1 cellular context compared by ENCODE assay signal in the genomic region with DNA sequence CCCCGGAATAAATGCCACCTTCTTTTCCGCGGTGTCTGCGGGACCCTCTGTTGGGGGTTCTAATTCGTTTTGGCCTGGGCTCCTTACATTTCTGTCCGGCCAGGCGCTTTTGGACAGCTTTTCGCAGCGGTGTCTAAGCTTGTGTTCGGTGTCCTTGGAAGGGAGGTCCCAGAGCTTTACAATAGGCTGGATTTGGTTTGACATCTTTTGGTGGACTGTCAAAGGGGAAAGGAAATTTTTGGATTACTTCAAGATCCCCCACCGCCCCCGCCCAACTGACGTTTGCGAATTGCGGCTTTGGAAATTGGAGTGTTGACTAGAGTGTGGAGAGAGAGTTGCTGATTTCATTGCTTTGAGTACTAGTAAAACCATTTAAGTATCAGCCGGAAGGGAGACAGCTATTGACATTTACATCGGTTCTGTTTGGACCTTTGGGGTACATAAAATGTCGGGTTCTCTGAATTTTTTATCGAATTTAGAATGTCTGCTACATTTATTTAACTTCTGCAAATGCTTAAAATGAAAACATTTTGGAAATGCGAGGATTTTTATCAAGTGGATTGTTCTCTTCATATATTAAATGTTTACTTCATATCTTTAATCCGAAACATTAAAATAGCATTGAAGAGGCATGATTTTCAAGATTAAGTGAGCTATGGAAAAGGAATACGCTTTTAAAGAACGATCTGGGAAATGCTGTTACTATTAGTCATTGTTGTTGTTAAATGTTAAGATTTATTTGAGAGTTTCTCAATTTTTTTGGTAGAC.
TF ChIP-seq lines count a peak whose summit lies in the region.

No MANE protein-coding gene starts in this region.

TF ChIP-seq in GM23338, 12 proteins besides CTCF, POLR2A, EP300 and RAD21 (continued from another document):
- TF ChIP-seq NANOG (IDR thresholded peaks at IDR 0.05; ENCODE audit: borderline replicate concordance) (no peak), POLR2AphosphoS5 (IDR thresholded peaks at IDR 0.05; ENCODE audit: low read depth) (no peak)
- TF ChIP-seq, protein P1, sequence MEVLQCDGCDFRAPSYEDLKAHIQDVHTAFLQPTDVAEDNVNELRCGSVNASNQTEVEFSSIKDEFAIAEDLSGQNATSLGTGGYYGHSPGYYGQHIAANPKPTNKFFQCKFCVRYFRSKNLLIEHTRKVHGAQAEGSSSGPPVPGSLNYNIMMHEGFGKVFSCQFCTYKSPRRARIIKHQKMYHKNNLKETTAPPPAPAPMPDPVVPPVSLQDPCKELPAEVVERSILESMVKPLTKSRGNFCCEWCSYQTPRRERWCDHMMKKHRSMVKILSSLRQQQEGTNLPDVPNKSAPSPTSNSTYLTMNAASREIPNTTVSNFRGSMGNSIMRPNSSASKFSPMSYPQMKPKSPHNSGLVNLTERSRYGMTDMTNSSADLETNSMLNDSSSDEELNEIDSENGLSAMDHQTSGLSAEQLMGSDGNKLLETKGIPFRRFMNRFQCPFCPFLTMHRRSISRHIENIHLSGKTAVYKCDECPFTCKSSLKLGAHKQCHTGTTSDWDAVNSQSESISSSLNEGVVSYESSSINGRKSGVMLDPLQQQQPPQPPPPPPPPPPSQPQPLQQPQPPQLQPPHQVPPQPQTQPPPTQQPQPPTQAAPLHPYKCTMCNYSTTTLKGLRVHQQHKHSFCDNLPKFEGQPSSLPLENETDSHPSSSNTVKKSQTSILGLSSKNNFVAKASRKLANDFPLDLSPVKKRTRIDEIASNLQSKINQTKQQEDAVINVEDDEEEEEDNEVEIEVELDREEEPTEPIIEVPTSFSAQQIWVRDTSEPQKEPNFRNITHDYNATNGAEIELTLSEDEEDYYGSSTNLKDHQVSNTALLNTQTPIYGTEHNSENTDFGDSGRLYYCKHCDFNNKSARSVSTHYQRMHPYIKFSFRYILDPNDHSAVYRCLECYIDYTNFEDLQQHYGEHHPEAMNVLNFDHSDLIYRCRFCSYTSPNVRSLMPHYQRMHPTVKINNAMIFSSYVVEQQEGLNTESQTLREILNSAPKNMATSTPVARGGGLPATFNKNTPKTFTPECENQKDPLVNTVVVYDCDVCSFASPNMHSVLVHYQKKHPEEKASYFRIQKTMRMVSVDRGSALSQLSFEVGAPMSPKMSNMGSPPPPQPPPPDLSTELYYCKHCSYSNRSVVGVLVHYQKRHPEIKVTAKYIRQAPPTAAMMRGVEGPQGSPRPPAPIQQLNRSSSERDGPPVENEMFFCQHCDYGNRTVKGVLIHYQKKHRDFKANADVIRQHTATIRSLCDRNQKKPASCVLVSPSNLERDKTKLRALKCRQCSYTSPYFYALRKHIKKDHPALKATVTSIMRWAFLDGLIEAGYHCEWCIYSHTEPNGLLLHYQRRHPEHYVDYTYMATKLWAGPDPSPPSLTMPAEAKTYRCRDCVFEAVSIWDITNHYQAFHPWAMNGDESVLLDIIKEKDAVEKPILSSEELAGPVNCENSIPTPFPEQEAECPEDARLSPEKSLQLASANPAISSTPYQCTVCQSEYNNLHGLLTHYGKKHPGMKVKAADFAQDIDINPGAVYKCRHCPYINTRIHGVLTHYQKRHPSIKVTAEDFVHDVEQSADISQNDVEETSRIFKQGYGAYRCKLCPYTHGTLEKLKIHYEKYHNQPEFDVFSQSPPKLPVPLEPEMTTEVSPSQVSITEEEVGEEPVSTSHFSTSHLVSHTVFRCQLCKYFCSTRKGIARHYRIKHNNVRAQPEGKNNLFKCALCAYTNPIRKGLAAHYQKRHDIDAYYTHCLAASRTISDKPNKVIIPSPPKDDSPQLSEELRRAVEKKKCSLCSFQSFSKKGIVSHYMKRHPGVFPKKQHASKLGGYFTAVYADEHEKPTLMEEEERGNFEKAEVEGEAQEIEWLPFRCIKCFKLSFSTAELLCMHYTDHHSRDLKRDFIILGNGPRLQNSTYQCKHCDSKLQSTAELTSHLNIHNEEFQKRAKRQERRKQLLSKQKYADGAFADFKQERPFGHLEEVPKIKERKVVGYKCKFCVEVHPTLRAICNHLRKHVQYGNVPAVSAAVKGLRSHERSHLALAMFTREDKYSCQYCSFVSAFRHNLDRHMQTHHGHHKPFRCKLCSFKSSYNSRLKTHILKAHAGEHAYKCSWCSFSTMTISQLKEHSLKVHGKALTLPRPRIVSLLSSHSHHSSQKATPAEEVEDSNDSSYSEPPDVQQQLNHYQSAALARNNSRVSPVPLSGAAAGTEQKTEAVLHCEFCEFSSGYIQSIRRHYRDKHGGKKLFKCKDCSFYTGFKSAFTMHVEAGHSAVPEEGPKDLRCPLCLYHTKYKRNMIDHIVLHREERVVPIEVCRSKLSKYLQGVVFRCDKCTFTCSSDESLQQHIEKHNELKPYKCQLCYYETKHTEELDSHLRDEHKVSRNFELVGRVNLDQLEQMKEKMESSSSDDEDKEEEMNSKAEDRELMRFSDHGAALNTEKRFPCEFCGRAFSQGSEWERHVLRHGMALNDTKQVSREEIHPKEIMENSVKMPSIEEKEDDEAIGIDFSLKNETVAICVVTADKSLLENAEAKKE (CRISPR knock-in tag; IDR thresholded peaks at IDR 0.05): no peak
